ENCODE assay signal across 8 cellular contexts in genomic region chr7:74452748-74453320, GRCh38. TPM values are rescaled to one million over a fixed set of nuclear protein-coding genes. Genes with fewer than 3 reads are reported as not detected.
DNase-seq lines count a peak whose midpoint lies in the region; ATAC-seq and TF ChIP-seq lines count a peak whose summit lies in the region.

No MANE protein-coding gene starts in this region.

- H3K27me3 ChIP-seq in heart left ventricle (peaks cover 0 to 3% (median 0%) of the 10 kb centered on the region in 9 donors), sigmoid colon (no peaks in the 10 kb centered on the region)

- H3K9me3 Mint-ChIP-seq in activated T-helper 1 cell treated with anti-CD3 and anti-CD28 coated beads, Interleukin-12 subunit alpha, Interleukin-12 subunit beta, Interleukin-2, Interleukin-4 antibody, amounts not matched to agents 30 ng/mL and 10 ng/mL and 1 ng/mL, durations not matched to agents 14 hours and 24 hours and 36 hours, result no peaks in the 10 kb centered on the region

- intact Hi-C loops in activated T-helper 1 cell treated with anti-CD3 and anti-CD28 coated beads, Interleukin-12 subunit alpha, Interleukin-12 subunit beta, Interleukin-2, Interleukin-4 antibody, amounts not matched to agents 30 ng/mL and 10 ng/mL and 1 ng/mL, durations not matched to agents 14 hours and 24 hours and 36 hours (cut with micrococcal nuclease), result loop anchor here (10.0 kb wide), 1 partner anchor 202 kb away; the partner anchor contains the start of gene GTF2I
- intact Hi-C loops in heart left ventricle (cut with DNase I) (loop anchor here in 7 of 10 donors (5.0 to 10.0 kb wide), 7 partner anchors 52 to 202 kb away; partner anchors contain the start of gene GTF2I (in 4 of the 7)), sigmoid colon (cut with DNase I) (loop anchor here (1.0 to 5.0 kb wide), 3 partner anchors 27 to 204 kb away; partner anchors contain the start of gene GTF2I)

- H3K4me3 Mint-ChIP-seq in activated T-helper 1 cell treated with anti-CD3 and anti-CD28 coated beads, Interleukin-12 subunit alpha, Interleukin-12 subunit beta, Interleukin-2, Interleukin-4 antibody, amounts not matched to agents 30 ng/mL and 10 ng/mL and 1 ng/mL, durations not matched to agents 14 hours and 24 hours and 36 hours, result peak overlapping the region; percentile 74

- TF ChIP-seq CTCF in AG04449 (IDR thresholded peaks at IDR 0.05; ENCODE audit: insufficient read depth, low read length, missing control alignments), result no peak
- no peak for TF ChIP-seq CTCF in heart left ventricle (IDR thresholded peaks at IDR 0.05)
- no peak for TF ChIP-seq CTCF in sigmoid colon (IDR thresholded peaks at IDR 0.05)

- peaks cover 12% of the 10 kb centered on the region for H3K4me1 Mint-ChIP-seq in activated T-helper 1 cell treated with anti-CD3 and anti-CD28 coated beads, Interleukin-12 subunit alpha, Interleukin-12 subunit beta, Interleukin-2, Interleukin-4 antibody, amounts not matched to agents 30 ng/mL and 10 ng/mL and 1 ng/mL, durations not matched to agents 14 hours and 24 hours and 36 hours (ENCODE audit: low read depth)

- H3K9me3 ChIP-seq in heart left ventricle (no peaks in the 10 kb centered on the region), sigmoid colon (no peaks in the 10 kb centered on the region)

- H3K4me3 ChIP-seq in AG04449 (ENCODE audit: low read depth, low read length) (peak overlapping the region; percentile 64), heart left ventricle (peak overlapping the region in 9 of 12 donors; percentile 66 to 97 (median 79)), sigmoid colon (peak overlapping the region; percentile 78 to 89 (median 86))

- peak overlapping the region; percentile 77 for H3K27ac Mint-ChIP-seq in activated T-helper 1 cell treated with anti-CD3 and anti-CD28 coated beads, Interleukin-12 subunit alpha, Interleukin-12 subunit beta, Interleukin-2, Interleukin-4 antibody, amounts not matched to agents 30 ng/mL and 10 ng/mL and 1 ng/mL, durations not matched to agents 14 hours and 24 hours and 36 hours

- H3K27ac ChIP-seq in heart left ventricle, result peak overlapping the region in 10 of 12 donors; percentile 37 to 97 (median 88)
- H3K27ac ChIP-seq in sigmoid colon, result peak overlapping the region; percentile 88 to 96 (median 92)

- CTCF ChIA-PET in AG04449 (lab: Yijun Ruan, JAX), result interaction anchor here (1.5 to 5.8 kb wide), 2 partner anchors 14 to 113 kb away, joined by 4 to 57 read pairs; no protein-coding TSS in a partner anchor

- H3K36me3 ChIP-seq in heart left ventricle (no peaks in the 10 kb centered on the region), sigmoid colon (no peaks in the 10 kb centered on the region)

- H3K36me3 Mint-ChIP-seq in activated T-helper 1 cell treated with anti-CD3 and anti-CD28 coated beads, Interleukin-12 subunit alpha, Interleukin-12 subunit beta, Interleukin-2, Interleukin-4 antibody, amounts not matched to agents 30 ng/mL and 10 ng/mL and 1 ng/mL, durations not matched to agents 14 hours and 24 hours and 36 hours (ENCODE audit: low read depth), result no peaks in the 10 kb centered on the region

- ATAC-seq in heart left ventricle, result peak in 2 of 4 donors; percentile 9 to 11

- H3K4me1 ChIP-seq in heart left ventricle, result peaks cover 0 to 30% (median 11%) of the 10 kb centered on the region in 12 donors
- H3K4me1 ChIP-seq in sigmoid colon, result peaks cover 2 to 32% (median 28%) of the 10 kb centered on the region in 4 donors

- WGBS in heart left ventricle, 4 donors, result 56 to 68% (median 59%) methylated on average over 13 to 15 of the region's 15 CpGs
- 14 to 21% methylated on average over 15 of the region's 15 CpGs for WGBS in sigmoid colon, 2 donors

- DNase-seq in AG04449 (ENCODE audit: low read depth, low spot score) (no peak), LHCN-M2 (ENCODE audit: low read depth) (peak; percentile 31), heart left ventricle (peak in 2 of 5 donors; percentile 39 to 51), sigmoid colon (peak; percentile 88), NCI-H2171 treated with DMSO at 0.1 percent for 48 hours (lab: John Stamatoyannopoulos, UW) (no peak), NCI-H1105 (lab: John Stamatoyannopoulos, UW) (no peak), DMS79 (lab: John Stamatoyannopoulos, UW) (no peak)
- no peak for DNase-seq in activated T-helper 1 cell treated with anti-CD3 and anti-CD28 coated beads, Interleukin-12 subunit alpha, Interleukin-12 subunit beta, Interleukin-2, Interleukin-4 antibody, amounts not matched to agents 30 ng/mL and 10 ng/mL and 1 ng/mL, durations not matched to agents 14 hours and 24 hours and 36 hours (ENCODE audit: low spot score)

- TF ChIP-seq EP300 in sigmoid colon (IDR thresholded peaks at IDR 0.05), result peak in 1 of 4 donors; percentile 26

- POLR2A ChIA-PET in AG04449 (lab: Yijun Ruan, JAX), result no interaction called here

- TF ChIP-seq POLR2A in heart left ventricle (IDR thresholded peaks at IDR 0.05) (no peak), sigmoid colon (IDR thresholded peaks at IDR 0.05) (no peak)

- H3K27me3 Mint-ChIP-seq in activated T-helper 1 cell treated with anti-CD3 and anti-CD28 coated beads, Interleukin-12 subunit alpha, Interleukin-12 subunit beta, Interleukin-2, Interleukin-4 antibody, amounts not matched to agents 30 ng/mL and 10 ng/mL and 1 ng/mL, durations not matched to agents 14 hours and 24 hours and 36 hours (ENCODE audit: insufficient read depth), result peaks cover 19% of the 10 kb centered on the region

RNA-seq across cellular contexts. Expression of gene GTF2IRD1, which starts 0.9 kb away (rescaled TPM):
- total RNA-seq in LHCN-M2 (2014; rRNA removed), result 18.1 and 19.7 TPM in 2 replicates
- 33.0 TPM for polyA plus RNA-seq in LHCN-M2 (2012)
- 0.96 and 1.6 TPM in 2 replicates for total RNA-seq in activated T-helper 1 cell treated with anti-CD3 and anti-CD28 coated beads, Interleukin-12 subunit alpha, Interleukin-12 subunit beta, Interleukin-2, Interleukin-4 antibody, amounts not matched to agents 30 ng/mL and 10 ng/mL and 1 ng/mL, durations not matched to agents 14 hours and 24 hours and 36 hours
- total RNA-seq in heart left ventricle, result 10 to 100 TPM in 8 of 9 donors, 1 to 10 TPM in 1; 10.0 to 40.4 (median 15.2) TPM
- polyA plus RNA-seq in heart left ventricle, result 10 to 100 TPM; 16.4 to 27.0 TPM
- total RNA-seq in sigmoid colon, result 10 to 100 TPM; 15.0 to 24.2 (median 17.9) TPM
- 10 to 100 TPM in 1 of 3 donors, 1 to 10 TPM in 2; 1.8 to 13.6 (median 3.5) TPM for polyA plus RNA-seq in sigmoid colon

Comparison
In these comparisons a context has a peak if more than half of its experiments do, and no peak if none do; other contexts are left out.
1. DNase-seq: peak in LHCN-M2 (single experiment) and sigmoid colon (single experiment); none in AG04449 (single experiment), activated T-helper 1 cell treated with anti-CD3 and anti-CD28 coated beads, Interleukin-12 subunit alpha, Interleukin-12 subunit beta, Interleukin-2, Interleukin-4 antibody, amounts not matched to agents 30 ng/mL and 10 ng/mL and 1 ng/mL, durations not matched to agents 14 hours and 24 hours and 36 hours (single experiment), NCI-H2171 treated with DMSO at 0.1 percent for 48 hours (single experiment), NCI-H1105 (single experiment) and DMS79 (single experiment).
2. Peak in every context shown above with its lines, with median percentiles within 50 percentile points of each other: H3K4me3 ChIP-seq.